In the genomic region with DNA sequence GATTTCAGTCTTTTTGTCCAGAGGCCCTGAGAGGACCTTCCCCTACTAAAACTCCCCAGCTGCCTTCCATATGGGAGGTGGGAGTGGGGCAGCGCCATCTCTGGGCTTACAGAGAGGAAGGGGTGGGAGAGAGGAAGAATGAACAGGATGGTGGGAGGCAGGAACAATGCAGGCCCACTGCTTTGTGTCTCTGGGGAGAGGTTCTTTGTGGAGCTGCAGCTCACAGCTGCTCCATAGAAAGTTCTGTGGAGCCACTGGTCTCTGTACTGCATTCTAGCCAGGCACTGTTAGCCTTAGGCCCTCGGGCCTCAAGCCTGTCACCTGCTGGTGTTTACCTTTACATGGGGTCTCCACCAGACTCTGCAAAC, we compare ENCODE assay signal across 1 cellular context.
TF ChIP-seq lines count a peak whose summit lies in the region.

No MANE protein-coding gene starts in this region.

TF ChIP-seq in GM23338, 12 proteins besides CTCF, POLR2A, EP300 and RAD21 (continued from another document):
- TF ChIP-seq JUNB (IDR thresholded peaks at IDR 0.05; ENCODE audit: unreplicated experiment) (no peak), ZNF331 (CRISPR knock-in tag; IDR thresholded peaks at IDR 0.05; ENCODE audit: low read depth) (no peak), ZNF462 (CRISPR knock-in tag; IDR thresholded peaks at IDR 0.05) (no peak), ZNF114 (CRISPR knock-in tag; IDR thresholded peaks at IDR 0.05) (no peak), CREB1 (CRISPR knock-in tag; IDR thresholded peaks at IDR 0.05; ENCODE audit: low read depth) (no peak), STAT1 (IDR thresholded peaks at IDR 0.05; ENCODE audit: unreplicated experiment) (no peak), NANOG (IDR thresholded peaks at IDR 0.05; ENCODE audit: borderline replicate concordance) (no peak), EZH2phosphoT487 (IDR thresholded peaks at IDR 0.05; ENCODE audit: unreplicated experiment) (no peak), EZH2 (IDR thresholded peaks at IDR 0.05; ENCODE audit: low read depth, unreplicated experiment) (no peak)
- TF ChIP-seq, protein P1, sequence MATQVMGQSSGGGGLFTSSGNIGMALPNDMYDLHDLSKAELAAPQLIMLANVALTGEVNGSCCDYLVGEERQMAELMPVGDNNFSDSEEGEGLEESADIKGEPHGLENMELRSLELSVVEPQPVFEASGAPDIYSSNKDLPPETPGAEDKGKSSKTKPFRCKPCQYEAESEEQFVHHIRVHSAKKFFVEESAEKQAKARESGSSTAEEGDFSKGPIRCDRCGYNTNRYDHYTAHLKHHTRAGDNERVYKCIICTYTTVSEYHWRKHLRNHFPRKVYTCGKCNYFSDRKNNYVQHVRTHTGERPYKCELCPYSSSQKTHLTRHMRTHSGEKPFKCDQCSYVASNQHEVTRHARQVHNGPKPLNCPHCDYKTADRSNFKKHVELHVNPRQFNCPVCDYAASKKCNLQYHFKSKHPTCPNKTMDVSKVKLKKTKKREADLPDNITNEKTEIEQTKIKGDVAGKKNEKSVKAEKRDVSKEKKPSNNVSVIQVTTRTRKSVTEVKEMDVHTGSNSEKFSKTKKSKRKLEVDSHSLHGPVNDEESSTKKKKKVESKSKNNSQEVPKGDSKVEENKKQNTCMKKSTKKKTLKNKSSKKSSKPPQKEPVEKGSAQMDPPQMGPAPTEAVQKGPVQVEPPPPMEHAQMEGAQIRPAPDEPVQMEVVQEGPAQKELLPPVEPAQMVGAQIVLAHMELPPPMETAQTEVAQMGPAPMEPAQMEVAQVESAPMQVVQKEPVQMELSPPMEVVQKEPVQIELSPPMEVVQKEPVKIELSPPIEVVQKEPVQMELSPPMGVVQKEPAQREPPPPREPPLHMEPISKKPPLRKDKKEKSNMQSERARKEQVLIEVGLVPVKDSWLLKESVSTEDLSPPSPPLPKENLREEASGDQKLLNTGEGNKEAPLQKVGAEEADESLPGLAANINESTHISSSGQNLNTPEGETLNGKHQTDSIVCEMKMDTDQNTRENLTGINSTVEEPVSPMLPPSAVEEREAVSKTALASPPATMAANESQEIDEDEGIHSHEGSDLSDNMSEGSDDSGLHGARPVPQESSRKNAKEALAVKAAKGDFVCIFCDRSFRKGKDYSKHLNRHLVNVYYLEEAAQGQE (IDR thresholded peaks at IDR 0.05; ENCODE audit: unreplicated experiment) = no peak
- TF ChIP-seq, protein P2, sequence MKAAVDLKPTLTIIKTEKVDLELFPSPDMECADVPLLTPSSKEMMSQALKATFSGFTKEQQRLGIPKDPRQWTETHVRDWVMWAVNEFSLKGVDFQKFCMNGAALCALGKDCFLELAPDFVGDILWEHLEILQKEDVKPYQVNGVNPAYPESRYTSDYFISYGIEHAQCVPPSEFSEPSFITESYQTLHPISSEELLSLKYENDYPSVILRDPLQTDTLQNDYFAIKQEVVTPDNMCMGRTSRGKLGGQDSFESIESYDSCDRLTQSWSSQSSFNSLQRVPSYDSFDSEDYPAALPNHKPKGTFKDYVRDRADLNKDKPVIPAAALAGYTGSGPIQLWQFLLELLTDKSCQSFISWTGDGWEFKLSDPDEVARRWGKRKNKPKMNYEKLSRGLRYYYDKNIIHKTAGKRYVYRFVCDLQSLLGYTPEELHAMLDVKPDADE (IDR thresholded peaks at IDR 0.05) = no peak
